Comparison of ENCODE assay signal across 8 cellular contexts in genomic region chr2:63047534-63048281, GRCh38. TPM values are rescaled to one million over a fixed set of nuclear protein-coding genes. Genes with fewer than 3 reads are reported as not detected.
DNase-seq lines count a peak whose midpoint lies in the region; ATAC-seq and TF ChIP-seq lines count a peak whose summit lies in the region.

No MANE protein-coding gene starts in this region.

- H3K36me3 Mint-ChIP-seq in activated T-cell treated with anti-CD3 and anti-CD28 coated beads, Interleukin-2, amount 50 U/mL, for 72 hours (ENCODE audit: insufficient read depth in 2 of 2): peaks cover 1 to 3% of the 10 kb centered on the region in 2 donors

- H3K4me1 ChIP-seq in stomach (peaks cover 44 to 50% (median 48%) of the 10 kb centered on the region in 4 donors), tibial nerve (peaks cover 0 to 45% (median 35%) of the 10 kb centered on the region in 4 donors)

- H3K9me3 ChIP-seq in stomach (peaks cover 0 to 16% (median 7%) of the 10 kb centered on the region in 4 donors), tibial nerve (peaks cover 0 to 13% (median 0%) of the 10 kb centered on the region in 4 donors)

- peaks cover 66% of the 10 kb centered on the region for H3K27me3 Mint-ChIP-seq in activated T-cell treated with anti-CD3 and anti-CD28 coated beads, Interleukin-2, amount 50 U/mL, for 72 hours (ENCODE audit: low read depth)

- intact Hi-C loops in stomach (cut with DNase I; ENCODE audit: low total_unique reads): no loop called here

- no peaks in the 10 kb centered on the region for H3K9me3 Mint-ChIP-seq in activated T-cell treated with anti-CD3 and anti-CD28 coated beads, Interleukin-2, amount 50 U/mL, for 72 hours

- DNase-seq in activated T-cell treated with anti-CD3 and anti-CD28 coated beads for 48 hours (ENCODE audit: low read depth) (peak; percentile 9), activated T-cell treated with anti-CD3 and anti-CD28 coated beads for 4 hours (no peak), islet precursor cell (peak; percentile 66), stomach (no peak), tibial nerve (ENCODE audit: low spot score in 2 of 2) (no peak)
- peak; percentile 53 to 56 for DNase-seq in activated T-cell treated with anti-CD3 and anti-CD28 coated beads, Interleukin-2, amount 50 U/mL, for 72 hours
- DNase-seq in activated CD4-positive, CD25-positive, alpha-beta regulatory T cell (lab: John Stamatoyannopoulos, UW): no peak

- no peak for TF ChIP-seq CTCF in stomach (IDR thresholded peaks at IDR 0.05)
- no peak for TF ChIP-seq CTCF in tibial nerve (IDR thresholded peaks at IDR 0.05)

- peak overlapping the region; percentile 88 to 91 for H3K4me3 Mint-ChIP-seq in activated T-cell treated with anti-CD3 and anti-CD28 coated beads, Interleukin-2, amount 50 U/mL, for 72 hours

- H3K27ac ChIP-seq in stomach (no peak overlapping the region), tibial nerve (no peak overlapping the region)

- WGBS in stomach, 5 donors: 14 to 39% (median 19%) methylated on average over 50 to 56 of the region's 56 CpGs
- WGBS in tibial nerve, 2 donors: 59 to 63% methylated on average over 28 to 51 of the region's 56 CpGs

- peaks cover 49% of the 10 kb centered on the region for H3K4me1 Mint-ChIP-seq in activated T-cell treated with anti-CD3 and anti-CD28 coated beads, Interleukin-2, amount 50 U/mL, for 72 hours (ENCODE audit: low read depth)

- H3K36me3 ChIP-seq in stomach (peaks cover 0 to 29% (median 20%) of the 10 kb centered on the region in 4 donors), tibial nerve (peaks cover 0 to 41% (median 0%) of the 10 kb centered on the region in 3 donors)

- ATAC-seq in activated T-cell treated with anti-CD3 and anti-CD28 coated beads, Interleukin-2, amount 50 U/mL, for 72 hours (replicated peaks in 1 of 2): peak; percentile 29 to 39
- ATAC-seq in HG03095 (IDR thresholded peaks at IDR 0.05; ENCODE audit: unreplicated experiment): no peak

- no peak overlapping the region for H3K27ac Mint-ChIP-seq in activated T-cell treated with anti-CD3 and anti-CD28 coated beads, Interleukin-2, amount 50 U/mL, for 72 hours

- H3K27me3 ChIP-seq in stomach (peaks cover 27 to 86% (median 70%) of the 10 kb centered on the region in 3 donors), tibial nerve (peaks cover 0 to 67% of the 10 kb centered on the region in 2 donors)

- TF ChIP-seq POLR2A in stomach (IDR thresholded peaks at IDR 0.05) (no peak), tibial nerve (IDR thresholded peaks at IDR 0.05) (no peak)

- no peak for TF ChIP-seq EP300 in stomach (IDR thresholded peaks at IDR 0.05)
- TF ChIP-seq EP300 in tibial nerve (IDR thresholded peaks at IDR 0.05): no peak

- H3K4me3 ChIP-seq in stomach (peak overlapping the region; percentile 12 to 78 (median 25)), tibial nerve (no peak overlapping the region)

RNA-seq across cellular contexts. Expression of gene OTX1, which starts 2.9 kb away (rescaled TPM):
- under 1 TPM in 1 of 2 donors, not detected in 1; 0.07 TPM for total RNA-seq in activated T-cell treated with anti-CD3 and anti-CD28 coated beads, Interleukin-2, amount 50 U/mL, for 72 hours
- total RNA-seq in stomach (not detected), tibial nerve (not detected)
- polyA plus RNA-seq in stomach: under 1 TPM in 2 of 3 donors, not detected in 1; 0.10 to 0.25 TPM

Comparison
In these comparisons a context has a peak if more than half of its experiments do, and no peak if none do; other contexts are left out.
1. DNase-seq: peak in activated T-cell treated with anti-CD3 and anti-CD28 coated beads for 48 hours (single experiment), activated T-cell treated with anti-CD3 and anti-CD28 coated beads, Interleukin-2, amount 50 U/mL, for 72 hours (2 of 2) and islet precursor cell (single experiment); none in activated T-cell treated with anti-CD3 and anti-CD28 coated beads for 4 hours (single experiment), stomach (single experiment), activated CD4-positive, CD25-positive, alpha-beta regulatory T cell (0 of 4) and tibial nerve (0 of 2).
2. H3K4me3 ChIP-seq: peak in stomach (4 of 4); none in tibial nerve (0 of 4).